Comparison of ENCODE assay signal across 17 cellular contexts in genomic region chr13:21528616-21529015, GRCh38.
A peak's percentile ranks its signal among the peaks of the same experiment; 100 is the strongest.
DNase-seq lines count a peak whose midpoint lies in the region; ATAC-seq, FAIRE-seq and TF ChIP-seq lines count a peak whose summit lies in the region.
"Had no signal": no experiment of that assay in that cellular context is flagged by ENCODE, and none has a peak within 500 bp of the region (broad histone marks: within the 10 kb centered on the region; RNA-seq: fewer than 3 reads in every experiment).

No MANE protein-coding gene starts in this region.

- no peaks in the 10 kb centered on the region for H3K79me2 ChIP-seq in astrocyte (ENCODE audit: insufficient read depth, low read length)

- H3K27ac ChIP-seq in astrocyte (ENCODE audit: low read depth, low read length): peak overlapping the region; percentile 63
- H3K27ac ChIP-seq in aorta (ENCODE audit: low read depth in 1 of 2, low read length in 2 of 2): no peak overlapping the region
- H3K27ac ChIP-seq in endodermal cell (ENCODE audit: low read depth, low read length): no peak overlapping the region

- H3K36me3 Mint-ChIP-seq in HFFc6 (ENCODE audit: low read depth) (peaks cover 13% of the 10 kb centered on the region; the same call in 1 of the 2 replicates), astrocyte (ENCODE audit: low read depth, unreplicated experiment) (no peaks in the 10 kb centered on the region), endodermal cell (ENCODE audit: low read depth) (peaks cover 9% of the 10 kb centered on the region)
- peaks cover 4% of the 10 kb centered on the region for H3K36me3 Mint-ChIP-seq in activated T-helper 1 cell treated with anti-CD3 and anti-CD28 coated beads, Interleukin-12 subunit alpha, Interleukin-12 subunit beta, Interleukin-2, Interleukin-4 antibody, amounts not matched to agents 30 ng/mL and 10 ng/mL and 1 ng/mL, durations not matched to agents 14 hours and 24 hours and 36 hours (ENCODE audit: low read depth)

- H3K9me3 Mint-ChIP-seq in HFFc6 (no peaks in the 10 kb centered on the region), astrocyte (ENCODE audit: unreplicated experiment) (no peaks in the 10 kb centered on the region), endodermal cell (no peaks in the 10 kb centered on the region)
- no peaks in the 10 kb centered on the region for H3K9me3 Mint-ChIP-seq in activated T-helper 1 cell treated with anti-CD3 and anti-CD28 coated beads, Interleukin-12 subunit alpha, Interleukin-12 subunit beta, Interleukin-2, Interleukin-4 antibody, amounts not matched to agents 30 ng/mL and 10 ng/mL and 1 ng/mL, durations not matched to agents 14 hours and 24 hours and 36 hours
- H3K9me3 Mint-ChIP-seq: CD4-positive, alpha-beta T cell; memory B cell; neural crest cell had no signal

- H3K27me3 Mint-ChIP-seq in HFFc6 (ENCODE audit: insufficient read depth): no peaks in the 10 kb centered on the region
- H3K27me3 Mint-ChIP-seq in astrocyte (ENCODE audit: low read depth, unreplicated experiment): no peaks in the 10 kb centered on the region
- no peaks in the 10 kb centered on the region for H3K27me3 Mint-ChIP-seq in activated T-helper 1 cell treated with anti-CD3 and anti-CD28 coated beads, Interleukin-12 subunit alpha, Interleukin-12 subunit beta, Interleukin-2, Interleukin-4 antibody, amounts not matched to agents 30 ng/mL and 10 ng/mL and 1 ng/mL, durations not matched to agents 14 hours and 24 hours and 36 hours (ENCODE audit: insufficient read depth)
- no peaks in the 10 kb centered on the region for H3K27me3 Mint-ChIP-seq in endodermal cell (ENCODE audit: insufficient read depth)
- H3K27me3 Mint-ChIP-seq: CD4-positive, alpha-beta T cell; memory B cell had no signal

- H3K9me3 ChIP-seq in astrocyte (ENCODE audit: insufficient read depth, low read depth, low read length) (no peaks in the 10 kb centered on the region), aorta (ENCODE audit: control insufficient read depth, low read length) (no peaks in the 10 kb centered on the region), endodermal cell (ENCODE audit: control insufficient read depth, low read length) (no peaks in the 10 kb centered on the region)
- H3K9me3 ChIP-seq: HAP-1 had no signal

- intact Hi-C loops in activated T-helper 1 cell treated with anti-CD3 and anti-CD28 coated beads, Interleukin-12 subunit alpha, Interleukin-12 subunit beta, Interleukin-2, Interleukin-4 antibody, amounts not matched to agents 30 ng/mL and 10 ng/mL and 1 ng/mL, durations not matched to agents 14 hours and 24 hours and 36 hours (cut with micrococcal nuclease): no loop called here
- intact Hi-C loops in Right ventricle myocardium inferior (cut with DNase I) (no loop called here), aorta (cut with DNase I) (no loop called here)

- ATAC-seq in Right ventricle myocardium inferior: no peak
- ATAC-seq in aorta (ENCODE audit: low FRiP score): no peak
- ATAC-seq: right cardiac atrium had no signal

- peak overlapping the region; percentile 53 for H3K4me2 ChIP-seq in astrocyte (ENCODE audit: low read length)

- H3K4me1 ChIP-seq in astrocyte (ENCODE audit: insufficient read depth, low read length) (peaks cover 10% of the 10 kb centered on the region), aorta (ENCODE audit: control insufficient read depth in 1 of 2, insufficient read depth in 2 of 2, low read length in 2 of 2) (no peaks in the 10 kb centered on the region), endodermal cell (ENCODE audit: control insufficient read depth, insufficient read depth, low read length) (no peaks in the 10 kb centered on the region)
- H3K4me1 ChIP-seq: HAP-1 had no signal

- no peaks in the 10 kb centered on the region for H4K20me1 ChIP-seq in astrocyte (ENCODE audit: insufficient read depth, low read length)

- H3K4me3 Mint-ChIP-seq in HFFc6 (no peak overlapping the region), astrocyte (ENCODE audit: unreplicated experiment) (no peak overlapping the region), endodermal cell (no peak overlapping the region)
- no peak overlapping the region for H3K4me3 Mint-ChIP-seq in activated T-helper 1 cell treated with anti-CD3 and anti-CD28 coated beads, Interleukin-12 subunit alpha, Interleukin-12 subunit beta, Interleukin-2, Interleukin-4 antibody, amounts not matched to agents 30 ng/mL and 10 ng/mL and 1 ng/mL, durations not matched to agents 14 hours and 24 hours and 36 hours
- H3K4me3 Mint-ChIP-seq: CD4-positive, alpha-beta T cell; memory B cell; neural crest cell had no signal

- 78 to 85% methylated on average over 6 of the region's 6 CpGs for WGBS in aorta, 2 donors
- WGBS in endodermal cell (ENCODE audit: insufficient coverage in 1 of 2, insufficient read length in 1 of 2), 2 experiments: 89 to 96% methylated on average over 4 to 6 of the region's 6 CpGs

- TF ChIP-seq CTCF in HFFc6 (IDR thresholded peaks at IDR 0.05): no peak
- TF ChIP-seq CTCF in astrocyte (IDR thresholded peaks at IDR 0.05; ENCODE audit: insufficient read depth, low read depth, low read length): no peak
- no peak for TF ChIP-seq CTCF in endodermal cell (conservative IDR thresholded peaks at IDR 0.05)

- H3K27ac Mint-ChIP-seq in HFFc6 (no peak overlapping the region), astrocyte (ENCODE audit: unreplicated experiment) (no peak overlapping the region), endodermal cell (no peak overlapping the region)
- no peak overlapping the region for H3K27ac Mint-ChIP-seq in activated T-helper 1 cell treated with anti-CD3 and anti-CD28 coated beads, Interleukin-12 subunit alpha, Interleukin-12 subunit beta, Interleukin-2, Interleukin-4 antibody, amounts not matched to agents 30 ng/mL and 10 ng/mL and 1 ng/mL, durations not matched to agents 14 hours and 24 hours and 36 hours
- H3K27ac Mint-ChIP-seq: CD4-positive, alpha-beta T cell; memory B cell had no signal

- H3K36me3 ChIP-seq in astrocyte (ENCODE audit: insufficient read depth, low read length) (no peaks in the 10 kb centered on the region), aorta (ENCODE audit: control insufficient read depth in 1 of 2, insufficient read depth in 2 of 2, low read length in 1 of 2) (peaks cover 0 to 3% of the 10 kb centered on the region in 2 donors), endodermal cell (ENCODE audit: control insufficient read depth, insufficient read depth, low read length) (peaks cover 9% of the 10 kb centered on the region)
- H3K36me3 ChIP-seq: HAP-1 had no signal

- DNase-seq in HFFc6 (peak; percentile 81), astrocyte (ENCODE audit: low read depth) (peak; percentile 94), glomerular visceral epithelial cell (ENCODE audit: extremely low spot score) (peak; percentile 68), Right ventricle myocardium inferior (ENCODE audit: missing footprints) (no peak), aorta (no peak), endodermal cell (no peak)
- no peak for DNase-seq in activated T-helper 1 cell treated with anti-CD3 and anti-CD28 coated beads, Interleukin-12 subunit alpha, Interleukin-12 subunit beta, Interleukin-2, Interleukin-4 antibody, amounts not matched to agents 30 ng/mL and 10 ng/mL and 1 ng/mL, durations not matched to agents 14 hours and 24 hours and 36 hours (ENCODE audit: low spot score)
- DNase-seq: activated naive CD4-positive, alpha-beta T cell treated with anti-CD3 and anti-CD28 coated beads, Interleukin-2, amount 50 U/mL, for 16 hours; CD4-positive, alpha-beta T cell; effector CD8-positive, alpha-beta T cell; NCI-H1105; right cardiac atrium; T-helper 2 cell had no signal

- peaks cover 6% of the 10 kb centered on the region for H3K4me1 Mint-ChIP-seq in HFFc6 (ENCODE audit: low read depth)
- peaks cover 3% of the 10 kb centered on the region for H3K4me1 Mint-ChIP-seq in astrocyte (ENCODE audit: low read depth, unreplicated experiment)
- no peaks in the 10 kb centered on the region for H3K4me1 Mint-ChIP-seq in activated T-helper 1 cell treated with anti-CD3 and anti-CD28 coated beads, Interleukin-12 subunit alpha, Interleukin-12 subunit beta, Interleukin-2, Interleukin-4 antibody, amounts not matched to agents 30 ng/mL and 10 ng/mL and 1 ng/mL, durations not matched to agents 14 hours and 24 hours and 36 hours (ENCODE audit: low read depth)
- peaks cover 6% of the 10 kb centered on the region for H3K4me1 Mint-ChIP-seq in endodermal cell
- H3K4me1 Mint-ChIP-seq: neural crest cell had no signal

- H2AFZ ChIP-seq in astrocyte (ENCODE audit: low read depth, low read length): no peak overlapping the region

- FAIRE-seq in astrocyte (lab: Jason Lieb, UNC): no peak
- FAIRE-seq: GM12891 had no signal

- H3K27me3 ChIP-seq in astrocyte (ENCODE audit: insufficient read depth, low read length) (no peaks in the 10 kb centered on the region), aorta (ENCODE audit: control insufficient read depth in 1 of 2, insufficient read depth in 2 of 2, low read length in 1 of 2) (no peaks in the 10 kb centered on the region), endodermal cell (ENCODE audit: control insufficient read depth, insufficient read depth, low read length, poor library complexity, severe bottlenecking) (no peaks in the 10 kb centered on the region)

- H3K4me3 ChIP-seq in astrocyte (ENCODE audit: insufficient read depth, low read depth, low read length) (no peak overlapping the region), aorta (ENCODE audit: low read length in 2 of 2) (no peak overlapping the region), endodermal cell (ENCODE audit: low read length) (no peak overlapping the region)
- H3K4me3 ChIP-seq: HAP-1 had no signal

- H3K9ac ChIP-seq in astrocyte (ENCODE audit: low read length) (no peak overlapping the region), endodermal cell (ENCODE audit: extremely low read depth, low read length, poor library complexity, severe bottlenecking) (no peak overlapping the region)

Comparison
In these comparisons a context has a peak if more than half of its experiments do, and no peak if none do; other contexts are left out.
1. DNase-seq: peak in HFFc6 (single experiment), astrocyte (single experiment) and glomerular visceral epithelial cell (single experiment); none in activated T-helper 1 cell treated with anti-CD3 and anti-CD28 coated beads, Interleukin-12 subunit alpha, Interleukin-12 subunit beta, Interleukin-2, Interleukin-4 antibody, amounts not matched to agents 30 ng/mL and 10 ng/mL and 1 ng/mL, durations not matched to agents 14 hours and 24 hours and 36 hours (single experiment), Right ventricle myocardium inferior (single experiment), aorta (0 of 2) and endodermal cell (single experiment).